9 cellular contexts compared by ENCODE assay signal in genomic region chr2:55490554-55490953, GRCh38. TPM values are rescaled to one million over a fixed set of nuclear protein-coding genes. Genes with fewer than 3 reads are reported as not detected.
A peak's percentile ranks its signal among the peaks of the same experiment; 100 is the strongest.
DNase-seq lines count a peak whose midpoint lies in the region; ATAC-seq, FAIRE-seq and TF ChIP-seq lines count a peak whose summit lies in the region.
"Had no signal": no experiment of that assay in that cellular context is flagged by ENCODE, and none has a peak within 500 bp of the region (broad histone marks: within the 10 kb centered on the region; RNA-seq: fewer than 3 reads in every experiment).

No MANE protein-coding gene starts in this region.

- no peaks in the 10 kb centered on the region for H3K36me3 Mint-ChIP-seq in Calu3 (ENCODE audit: insufficient read depth, unreplicated experiment)
- H3K36me3 Mint-ChIP-seq in activated CD4-positive, alpha-beta T cell treated with anti-CD3 and anti-CD28 coated beads, Interleukin-2, amount 10 ng/mL, durations not matched to agents 7 days and 5 days (ENCODE audit: low read depth) = no peaks in the 10 kb centered on the region

- POLR2A ChIA-PET in HCT116 (lab: Charles Lee) (no interaction called here), RWPE1 (lab: Yijun Ruan, JAX; ENCODE audit: low non-redundant PET) (no interaction called here)
- POLR2A ChIA-PET in activated CD4-positive, alpha-beta T cell treated with anti-CD3 and anti-CD28 coated beads, Interleukin-2, amount 10 ng/mL, durations not matched to agents 7 days and 5 days (lab: Charles Lee) = no interaction called here

- H3K27ac Mint-ChIP-seq in Calu3 (ENCODE audit: unreplicated experiment) = no peak overlapping the region
- H3K27ac Mint-ChIP-seq in activated CD4-positive, alpha-beta T cell treated with anti-CD3 and anti-CD28 coated beads, Interleukin-2, amount 10 ng/mL, durations not matched to agents 7 days and 5 days = no peak overlapping the region

- TF ChIP-seq POLR2A in HCT116 (IDR thresholded peaks at IDR 0.05; ENCODE audit: borderline replicate concordance, extremely low read depth, insufficient read depth, insufficient read length) (no peak), gastrocnemius medialis (IDR thresholded peaks at IDR 0.05) (no peak)

- intact Hi-C loops in HCT116 (cut with micrococcal nuclease) (no loop called here), gastrocnemius medialis (cut with DNase I; ENCODE audit: low total_unique reads) (no loop called here), Calu3 (cut with micrococcal nuclease; ENCODE audit: unreplicated experiment) (no loop called here)

- H3K4me3 ChIP-seq in HCT116 (replicated peaks in 1 of 2; ENCODE audit: low read depth in 1 of 2, low read length in 2 of 2) = no peak overlapping the region
- no peak overlapping the region for H3K4me3 ChIP-seq in gastrocnemius medialis

- peaks cover 0 to 4% of the 10 kb centered on the region in 2 experiments; a peak in 1 of 4 replicates for H3K4me1 ChIP-seq in HCT116 (ENCODE audit: control insufficient read depth in 1 of 2, insufficient read depth in 2 of 2, low read length in 2 of 2)
- H3K4me1 ChIP-seq in gastrocnemius medialis = no peaks in the 10 kb centered on the region

- DNase-seq in HCT116 (ENCODE audit: low read depth, low spot score) = no peak
- peak; percentile 7 for DNase-seq in RWPE1 (ENCODE audit: low spot score)
- DNase-seq in glomerular endothelial cell (ENCODE audit: extremely low read depth, low read depth, low spot score) = peak; percentile 12
- peak; percentile 9 to 45 for DNase-seq in gastrocnemius medialis
- DNase-seq in HTR-8/SVneo (ENCODE audit: insufficient read length, low spot score) = no peak
- no peak for DNase-seq in Calu3
- no peak for DNase-seq in activated CD4-positive, alpha-beta T cell treated with anti-CD3 and anti-CD28 coated beads, Interleukin-2, amount 10 ng/mL, durations not matched to agents 7 days and 5 days
- DNase-seq: stimulated activated naive CD8-positive, alpha-beta T cell treated with anti-CD3 and anti-CD28 coated beads, Interleukin-15, Interleukin-2, amounts not matched to agents 100 U/mL and 50 U/mL, for 24 hours had no signal

- H4K20me1 ChIP-seq in HCT116 (ENCODE audit: insufficient read depth) = no peaks in the 10 kb centered on the region

- FAIRE-seq in HTR-8/SVneo (lab: Jason Lieb, UNC) = no peak
- FAIRE-seq: colon had no signal

- H3K27me3 ChIP-seq in HCT116 (ENCODE audit: insufficient read depth, low read length) = no peaks in the 10 kb centered on the region
- H3K27me3 ChIP-seq in gastrocnemius medialis = no peaks in the 10 kb centered on the region

- no peak overlapping the region for H3K9ac ChIP-seq in HCT116 (ENCODE audit: low read length)

- no peak overlapping the region for H3K27ac ChIP-seq in HCT116 (ENCODE audit: low read depth, low read length)
- H3K27ac ChIP-seq in RWPE1 = no peak overlapping the region
- no peak overlapping the region for H3K27ac ChIP-seq in gastrocnemius medialis

- H2AFZ ChIP-seq in HCT116 (ENCODE audit: low read depth, low read length, poor library complexity, severe bottlenecking) = no peak overlapping the region

- RAD21 ChIA-PET in HCT116 (lab: Charles Lee; ENCODE audit: low non-redundant PET in 1 of 2, low total read pairs in 2 of 2, uncharacterized antibody in 2 of 2, unreplicated experiment in 2 of 2) = no interaction called here

- H3K79me2 ChIP-seq in HCT116 (ENCODE audit: insufficient read depth, low read length) = no peaks in the 10 kb centered on the region

- TF ChIP-seq CTCF in HCT116 (IDR thresholded peaks at IDR 0.05 in 2 of 3, conservative IDR thresholded peaks at IDR 0.05 in 1 of 3; ENCODE audit: borderline replicate concordance in 1 of 3, insufficient read depth in 1 of 3, low read depth in 2 of 3, low read length in 2 of 3) (no peak), RWPE1 (conservative IDR thresholded peaks at IDR 0.05; ENCODE audit: low read depth) (no peak), gastrocnemius medialis (IDR thresholded peaks at IDR 0.05 in 4 of 5, conservative IDR thresholded peaks at IDR 0.05 in 1 of 5) (no peak), Calu3 (IDR thresholded peaks at IDR 0.05; ENCODE audit: unreplicated experiment) (no peak)

- no peaks in the 10 kb centered on the region for H3K27me3 Mint-ChIP-seq in Calu3 (ENCODE audit: unreplicated experiment)
- peaks cover 19% of the 10 kb centered on the region for H3K27me3 Mint-ChIP-seq in activated CD4-positive, alpha-beta T cell treated with anti-CD3 and anti-CD28 coated beads, Interleukin-2, amount 10 ng/mL, durations not matched to agents 7 days and 5 days

- BruUV-seq in HCT116 (replicated peaks; lab: Mats Ljungman, UMichigan) = no TSS peak
- BruUV-seq in Calu3 (replicated peaks; lab: Mats Ljungman, UMichigan) = no TSS peak

- H3K4me1 Mint-ChIP-seq in Calu3 (ENCODE audit: low read depth, unreplicated experiment) = peaks cover 10% of the 10 kb centered on the region
- H3K4me1 Mint-ChIP-seq in activated CD4-positive, alpha-beta T cell treated with anti-CD3 and anti-CD28 coated beads, Interleukin-2, amount 10 ng/mL, durations not matched to agents 7 days and 5 days = no peaks in the 10 kb centered on the region

- H3K9me2 ChIP-seq in HCT116 (ENCODE audit: insufficient read depth) = no peaks in the 10 kb centered on the region

- H3K9me3 Mint-ChIP-seq in Calu3 (ENCODE audit: low read depth, unreplicated experiment) = peaks cover 4% of the 10 kb centered on the region
- no peaks in the 10 kb centered on the region for H3K9me3 Mint-ChIP-seq in activated CD4-positive, alpha-beta T cell treated with anti-CD3 and anti-CD28 coated beads, Interleukin-2, amount 10 ng/mL, durations not matched to agents 7 days and 5 days

- no peak overlapping the region for H3K4me3 Mint-ChIP-seq in Calu3 (ENCODE audit: low read depth, unreplicated experiment)
- no peak overlapping the region for H3K4me3 Mint-ChIP-seq in activated CD4-positive, alpha-beta T cell treated with anti-CD3 and anti-CD28 coated beads, Interleukin-2, amount 10 ng/mL, durations not matched to agents 7 days and 5 days

- CTCF ChIA-PET in HCT116 (lab: Charles Lee) = no interaction called here
- CTCF ChIA-PET in RWPE1 (lab: Yijun Ruan, JAX) = no interaction called here
- CTCF ChIA-PET in Calu3 (lab: Charles Lee) = no interaction called here
- CTCF ChIA-PET in activated CD4-positive, alpha-beta T cell treated with anti-CD3 and anti-CD28 coated beads, Interleukin-2, amount 10 ng/mL, durations not matched to agents 7 days and 5 days (lab: Charles Lee) = no interaction called here

- in situ Hi-C loops in gastrocnemius medialis (cut with MboI; ENCODE audit: low sequenced_read_pairs in 4 of 4) = no loop called here

- peak; percentile 69 for ATAC-seq in HCT116
- ATAC-seq in gastrocnemius medialis = peak in 1 of 2 donors; percentile 60
- ATAC-seq: stimulated activated naive CD8-positive, alpha-beta T cell treated with anti-CD3 and anti-CD28 coated beads, Interleukin-15, Interleukin-2, amounts not matched to agents 100 U/mL and 50 U/mL, for 24 hours had no signal

- no peaks in the 10 kb centered on the region for H3K9me3 ChIP-seq in HCT116 (ENCODE audit: control insufficient read depth in 1 of 2, insufficient read depth in 1 of 2, low read depth in 1 of 2, low read length in 2 of 2)
- H3K9me3 ChIP-seq in gastrocnemius medialis = no peaks in the 10 kb centered on the region

- no peak for TF ChIP-seq RAD21 in HCT116 (IDR thresholded peaks at IDR 0.05; ENCODE audit: low read depth)

- no peak overlapping the region for H3K4me2 ChIP-seq in HCT116 (ENCODE audit: low read length)

- H3K36me3 ChIP-seq in HCT116 (ENCODE audit: control insufficient read depth in 1 of 2, insufficient read depth in 2 of 2, low read length in 2 of 2) (no peaks in the 10 kb centered on the region), gastrocnemius medialis (no peaks in the 10 kb centered on the region)

TF ChIP-seq in HCT116, 20 proteins besides CTCF, POLR2A, EP300 and RAD21:
- no peak for TF ChIP-seq FOSL1 (IDR thresholded peaks at IDR 0.05; ENCODE audit: low read depth)
- TF ChIP-seq TCF7L2 (IDR thresholded peaks at IDR 0.05; ENCODE audit: borderline replicate concordance, extremely low read depth, insufficient read depth, insufficient read length) = no peak
- TF ChIP-seq CBX3 (IDR thresholded peaks at IDR 0.05; ENCODE audit: low read depth) = no peak
- no peak for TF ChIP-seq POLR2AphosphoS5 (IDR thresholded peaks at IDR 0.05; ENCODE audit: low read depth, low read length)
- TF ChIP-seq ELF1 (IDR thresholded peaks at IDR 0.05; ENCODE audit: borderline replicate concordance, low read depth) = no peak
- TF ChIP-seq EZH2 (IDR thresholded peaks at IDR 0.05) = no peak
- TF ChIP-seq EZH2phosphoT487 (IDR thresholded peaks at IDR 0.05; ENCODE audit: borderline replicate concordance) = no peak

RNA-seq across cellular contexts. Expression of gene CFAP36, which starts 29.0 kb away (rescaled TPM):
- total RNA-seq in HCT116 (2021; ENCODE audit: unreplicated experiment) = 34.9 TPM
- 27.3 and 34.8 TPM in 2 replicates for polyA plus RNA-seq in HCT116 (2012)
- 10.9 and 20.7 TPM in 2 replicates for total RNA-seq in glomerular endothelial cell
- 10 to 100 TPM in 1 of 4 donors, 1 to 10 TPM in 3; 4.0 to 14.5 (median 5.6) TPM for total RNA-seq in gastrocnemius medialis
- total RNA-seq in Calu3 (2022) = 29.6 and 29.8 TPM in 2 replicates
- total RNA-seq in activated CD4-positive, alpha-beta T cell treated with anti-CD3 and anti-CD28 coated beads, Interleukin-2, amount 10 ng/mL, durations not matched to agents 7 days and 5 days = 10 to 100 TPM; 22.9 to 24.6 TPM

Comparison
In these comparisons a context has a peak if more than half of its experiments do, and no peak if none do; other contexts are left out.
1. DNase-seq: peak in RWPE1 (single experiment), glomerular endothelial cell (single experiment) and gastrocnemius medialis (2 of 2); none in HCT116 (single experiment), HTR-8/SVneo (single experiment), Calu3 (single experiment) and activated CD4-positive, alpha-beta T cell treated with anti-CD3 and anti-CD28 coated beads, Interleukin-2, amount 10 ng/mL, durations not matched to agents 7 days and 5 days (single experiment).